ENCODE assay signal across 1 cellular context in the genomic region with DNA sequence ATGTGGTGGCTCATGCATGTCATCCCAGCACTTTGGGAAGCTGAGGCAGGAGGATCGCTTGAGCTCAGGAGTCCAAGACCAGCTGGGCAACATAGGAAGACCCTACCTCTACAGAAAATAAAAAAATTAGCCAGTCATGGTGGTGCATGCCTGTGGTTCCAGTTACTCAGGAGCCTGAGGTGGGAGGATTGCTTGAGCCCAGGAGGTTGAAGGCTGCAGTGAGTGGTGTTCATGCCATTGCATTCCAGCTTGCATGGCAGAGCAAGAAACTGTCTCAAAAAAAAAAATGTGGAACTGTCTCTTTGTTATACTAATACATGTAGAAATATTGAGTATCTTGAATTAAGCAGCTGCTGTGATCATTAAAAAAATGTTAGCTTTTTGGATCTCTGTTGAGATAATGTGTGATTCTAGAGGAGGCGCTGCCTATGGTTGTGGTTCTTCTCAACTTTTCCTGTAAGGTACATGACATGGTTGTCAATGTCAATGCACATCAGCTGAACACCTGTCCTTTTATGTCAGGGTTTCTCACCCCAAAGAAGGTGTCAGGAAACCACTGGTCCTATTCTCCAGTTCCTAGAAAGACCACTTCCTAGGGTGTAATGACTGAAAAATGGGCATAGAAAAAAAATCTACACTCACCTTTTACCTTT.
TF ChIP-seq lines count a peak whose summit lies in the region.

No MANE protein-coding gene starts in this region.

TF ChIP-seq in A549, 52 proteins besides CTCF, POLR2A, EP300 and RAD21:
- TF ChIP-seq NFE2L2 (conservative IDR thresholded peaks at IDR 0.05; ENCODE audit: low read length) (0 out of 2 replicates have a peak, but pooled peaks have one; percentile 7), ZC3H11A (IDR thresholded peaks at IDR 0.05) (no peak)
